9 cellular contexts compared by ENCODE assay signal in the genomic region with DNA sequence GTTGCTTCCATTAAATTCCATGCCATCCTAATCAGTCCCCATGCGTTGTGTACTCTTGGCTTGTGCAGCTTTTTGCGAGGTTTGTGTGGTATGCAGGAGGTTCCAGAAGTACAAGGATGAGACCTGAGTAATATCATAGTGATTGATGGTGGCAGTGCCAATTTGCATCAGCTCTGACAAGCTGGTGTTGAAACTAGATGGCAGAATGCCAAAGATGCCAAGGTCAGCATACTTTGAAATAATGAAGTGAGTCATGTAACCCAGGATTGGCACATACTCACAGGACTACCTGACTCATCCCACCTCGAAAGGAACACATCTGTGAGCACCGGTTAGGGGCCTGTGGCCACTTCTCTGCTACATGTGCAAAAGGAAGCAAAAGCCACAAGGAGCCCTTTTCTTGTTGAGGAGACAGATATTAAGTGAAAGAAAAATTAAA. TPM values are rescaled to one million over a fixed set of nuclear protein-coding genes. Genes with fewer than 3 reads are reported as not detected.
DNase-seq lines count a peak whose midpoint lies in the region; ATAC-seq and TF ChIP-seq lines count a peak whose summit lies in the region.
"Had no signal": no experiment of that assay in that cellular context is flagged by ENCODE, and none has a peak within 500 bp of the region (broad histone marks: within the 10 kb centered on the region; RNA-seq: fewer than 3 reads in every experiment).

No MANE protein-coding gene starts in this region.

- no peak overlapping the region for H2BK5ac ChIP-seq in H9 (ENCODE audit: insufficient read length, low read length)

- H3K4me1 Mint-ChIP-seq in activated B cell treated with CpG ODN at 0.5 μM for 24 hours (peaks cover 33% of the 10 kb centered on the region), H9 (peaks cover 3% of the 10 kb centered on the region in 2 experiments; a peak in 2 of 4 replicates)
- peaks cover 14 to 42% (median 39%) of the 10 kb centered on the region in 4 donors for H3K4me1 Mint-ChIP-seq in naive thymus-derived CD8-positive, alpha-beta T cell

- intact Hi-C loops in activated B cell treated with CpG ODN at 0.5 μM for 24 hours (cut with micrococcal nuclease) (loop anchor here (1.0 to 2.0 kb wide), 5 partner anchors 15 to 132 kb away; a partner anchor contains a TSS), transverse colon (cut with DNase I; ENCODE audit: low total_unique reads) (loop anchor here (5.0 kb wide), 1 partner anchor 1883 kb away; no protein-coding TSS in a partner anchor)

- no peaks in the 10 kb centered on the region for H4K20me1 ChIP-seq in H9 (ENCODE audit: control insufficient read depth, insufficient read depth, insufficient read length)

- POLR2A ChIA-PET in activated B cell treated with CpG ODN at 0.5 μM for 24 hours (lab: Charles Lee), result interaction anchor here (0.7 to 1.6 kb wide), 4 partner anchors 10 to 123 kb away, joined by 3 to 10 read pairs (median 4); a partner anchor contains a TSS
- POLR2A ChIA-PET in naive thymus-derived CD8-positive, alpha-beta T cell (lab: Charles Lee), result no interaction called here

- H3K4me3 Mint-ChIP-seq in activated B cell treated with CpG ODN at 0.5 μM for 24 hours, result no peak overlapping the region
- peak overlapping the region in 1 of 10 donors; percentile 4 for H3K4me3 Mint-ChIP-seq in naive thymus-derived CD8-positive, alpha-beta T cell
- H3K4me3 Mint-ChIP-seq in H9, result no peak overlapping the region

- H2AFZ ChIP-seq in H9 (ENCODE audit: low read length), result no peak overlapping the region

- no peak overlapping the region for H3K27ac Mint-ChIP-seq in activated B cell treated with CpG ODN at 0.5 μM for 24 hours
- H3K27ac Mint-ChIP-seq in naive thymus-derived CD8-positive, alpha-beta T cell, result no peak overlapping the region
- H3K27ac Mint-ChIP-seq in H9, result no peak overlapping the region

- H3K18ac ChIP-seq in H9 (ENCODE audit: insufficient read length, low read depth, low read length), result no peak overlapping the region

- WGBS in transverse colon (ENCODE audit: low coverage in 1 of 2), 2 donors, result 46% methylated on average over 4 of the region's 4 CpGs; no CpG with 5 or more reads in 1 of the 2 donors
- WGBS in H9 (ENCODE audit: extremely low coverage, insufficient read length, low lambda C conversion rate), result no CpG with 5 or more reads among the region's 4 CpGs

- H3T11ph ChIP-seq in H9 (ENCODE audit: low read length), result no peak overlapping the region

- H3K14ac ChIP-seq in H9 (ENCODE audit: insufficient read depth, low read length), result no peak overlapping the region

- DNase-seq in EL (peak; percentile 87), H4 (ENCODE audit: low spot score) (peak; percentile 46), LoVo (ENCODE audit: low spot score) (peak; percentile 94), activated B cell treated with CpG ODN at 0.5 μM for 24 hours (peak; percentile 22), choroid plexus epithelial cell (ENCODE audit: low read depth) (peak; percentile 74), transverse colon (peak; percentile 64), H9 (no peak)
- peak in 7 of 10 donors; percentile 12 to 62 (median 24) for DNase-seq in naive thymus-derived CD8-positive, alpha-beta T cell

- no peak overlapping the region for H4K91ac ChIP-seq in H9 (ENCODE audit: insufficient read length, low read depth, low read length)

- H4K5ac ChIP-seq in H9 (ENCODE audit: insufficient read length, low read depth, low read length), result no peak overlapping the region

- H3K4me3 ChIP-seq in choroid plexus epithelial cell (ENCODE audit: low read depth, low read length) (no peak overlapping the region), transverse colon (no peak overlapping the region)

- H3K36me3 ChIP-seq in transverse colon, result no peaks in the 10 kb centered on the region

- H3K79me2 ChIP-seq in H9 (ENCODE audit: insufficient read depth, low read length), result no peaks in the 10 kb centered on the region

- H3K9ac ChIP-seq in H9 (ENCODE audit: extremely low read depth, insufficient read length, low read length), result no peak overlapping the region

- no peak overlapping the region for H2BK20ac ChIP-seq in H9 (ENCODE audit: low read depth, low read length, poor library complexity, severe bottlenecking)

- TF ChIP-seq EP300 in transverse colon (IDR thresholded peaks at IDR 0.05; ENCODE audit: low read depth), result no peak

- H2BK120ac ChIP-seq in H9 (ENCODE audit: low read depth, low read length, poor library complexity, severe bottlenecking), result no peak overlapping the region

- TF ChIP-seq CTCF in activated B cell treated with CpG ODN at 0.5 μM for 24 hours (IDR thresholded peaks at IDR 0.05) (no peak), choroid plexus epithelial cell (conservative IDR thresholded peaks at IDR 0.05; ENCODE audit: low read depth, low read length) (no peak), transverse colon (IDR thresholded peaks at IDR 0.05) (no peak), H9 (conservative IDR thresholded peaks at IDR 0.05) (no peak)

- CTCF ChIA-PET in activated B cell treated with CpG ODN at 0.5 μM for 24 hours (lab: Charles Lee), result interaction anchor here (1.7 kb wide), 1 partner anchor 13 kb away, joined by 5 read pairs; no protein-coding TSS in a partner anchor

- peak; percentile 92 for ATAC-seq in activated B cell treated with CpG ODN at 0.5 μM for 24 hours (ENCODE audit: low read depth)
- peak; percentile 65 to 91 for ATAC-seq in naive thymus-derived CD8-positive, alpha-beta T cell

- peak overlapping the region; percentile 8 to 28 (median 12) for H3K27ac ChIP-seq in transverse colon
- no peak overlapping the region for H3K27ac ChIP-seq in H9 (ENCODE audit: insufficient read length, low read depth, low read length)

- no peaks in the 10 kb centered on the region for H3K9me3 ChIP-seq in transverse colon
- H3K9me3 ChIP-seq in H9 (ENCODE audit: control insufficient read depth, low read depth, low read length), result no peaks in the 10 kb centered on the region

- no peak overlapping the region for H3K4ac ChIP-seq in H9 (ENCODE audit: low read depth, low read length)

- no peak overlapping the region for H3K23ac ChIP-seq in H9 (ENCODE audit: insufficient read length, low read depth, low read length)

- H3K79me1 ChIP-seq in H9 (ENCODE audit: insufficient read depth, low read depth, low read length, poor library complexity, severe bottlenecking), result no peaks in the 10 kb centered on the region

- no peak overlapping the region for H2BK15ac ChIP-seq in H9 (ENCODE audit: low read depth, low read length)

- no peak overlapping the region for H4K8ac ChIP-seq in H9 (replicated peaks; ENCODE audit: insufficient read length, low read depth, low read length)

- H3K56ac ChIP-seq in H9 (ENCODE audit: insufficient read length, low read depth, low read length), result no peak overlapping the region

- H3K36me3 Mint-ChIP-seq in activated B cell treated with CpG ODN at 0.5 μM for 24 hours (ENCODE audit: low read depth) (peaks cover 2% of the 10 kb centered on the region), H9 (ENCODE audit: insufficient read depth in 1 of 3, low read depth in 3 of 3) (no peaks in the 10 kb centered on the region)
- H3K36me3 Mint-ChIP-seq in naive thymus-derived CD8-positive, alpha-beta T cell, result peaks cover 0 to 5% (median 3%) of the 10 kb centered on the region in 3 donors

- H3K23me2 ChIP-seq in H9 (ENCODE audit: insufficient read length, low read depth, low read length, poor library complexity, severe bottlenecking), result no peaks in the 10 kb centered on the region

- H3K4me1 ChIP-seq in transverse colon, result peaks cover 17 to 42% (median 24%) of the 10 kb centered on the region in 4 donors
- no peaks in the 10 kb centered on the region; the same call in 1 of the 2 replicates for H3K4me1 ChIP-seq in H9 (ENCODE audit: insufficient read depth, low read length)

- H3K27me3 Mint-ChIP-seq in activated B cell treated with CpG ODN at 0.5 μM for 24 hours (no peaks in the 10 kb centered on the region), H9 (ENCODE audit: low read depth) (no peaks in the 10 kb centered on the region)
- no peaks in the 10 kb centered on the region for H3K27me3 Mint-ChIP-seq in naive thymus-derived CD8-positive, alpha-beta T cell

- no peak overlapping the region for H3K4me2 ChIP-seq in H9 (ENCODE audit: insufficient read depth, insufficient read length, low read length)

- H3K9me3 Mint-ChIP-seq in activated B cell treated with CpG ODN at 0.5 μM for 24 hours, result no peaks in the 10 kb centered on the region
- H3K9me3 Mint-ChIP-seq in naive thymus-derived CD8-positive, alpha-beta T cell, result no peaks in the 10 kb centered on the region
- no peaks in the 10 kb centered on the region for H3K9me3 Mint-ChIP-seq in H9

- in situ Hi-C loops in transverse colon (cut with MboI; ENCODE audit: low pct_ligation_motif_present in 1 of 4, low pct_unique_long_range_greater_than_20kb in 1 of 4, low sequenced_read_pairs in 3 of 4), result no loop called here

- H2BK12ac ChIP-seq in H9 (ENCODE audit: insufficient read length, low read depth, low read length), result no peak overlapping the region

- no peaks in the 10 kb centered on the region for H3K27me3 ChIP-seq in transverse colon
- H3K27me3 ChIP-seq in H9 (ENCODE audit: insufficient read depth, low read length), result no peaks in the 10 kb centered on the region

- H2AK5ac ChIP-seq in H9 (ENCODE audit: insufficient read length, low read length), result no peak overlapping the region

- TF ChIP-seq POLR2A in transverse colon (IDR thresholded peaks at IDR 0.05), result no peak

RNA-seq across cellular contexts. Expression of a gene that starts 14.3 kb away (rescaled TPM):
- total RNA-seq in H4 (2014; rRNA removed; shearing (Covaris generic)), result 1.3 and 2.2 TPM in 2 replicates
- total RNA-seq in activated B cell treated with CpG ODN at 0.5 μM for 24 hours (35.9 and 36.8 TPM in 2 replicates), transverse colon (10 to 100 TPM; 21.3 to 35.5 (median 30.2) TPM), H9 (2021) (5.7 and 6.3 TPM in 2 replicates)
- total RNA-seq in naive thymus-derived CD8-positive, alpha-beta T cell, result 10 to 100 TPM; 52.0 to 60.2 TPM
- 1 to 10 TPM; 2.9 to 5.9 (median 2.9) TPM for polyA plus RNA-seq in naive thymus-derived CD8-positive, alpha-beta T cell

RNA-seq across cellular contexts. Expression of a gene that starts 42.5 kb away (rescaled TPM):
- not detected in 2 replicates for total RNA-seq in H4 (2014; rRNA removed; shearing (Covaris generic))
- total RNA-seq in activated B cell treated with CpG ODN at 0.5 μM for 24 hours, result not detected in 2 replicates
- not detected for total RNA-seq in naive thymus-derived CD8-positive, alpha-beta T cell
- polyA plus RNA-seq in naive thymus-derived CD8-positive, alpha-beta T cell, result under 1 TPM; 0.33 to 0.98 (median 0.34) TPM
- not detected for total RNA-seq in transverse colon
- total RNA-seq in H9 (2021), result not detected in 2 replicates
- total RNA-seq: T-helper 1 cell treated with Interleukin-12 subunit alpha and Interleukin-12 subunit beta and Interleukin-4 antibody, amounts not matched to agents 30 ng/mL and 1 ng/mL, for 36 hours had no signal
